ENCODE assay signal across 1 cellular context in the genomic region with DNA sequence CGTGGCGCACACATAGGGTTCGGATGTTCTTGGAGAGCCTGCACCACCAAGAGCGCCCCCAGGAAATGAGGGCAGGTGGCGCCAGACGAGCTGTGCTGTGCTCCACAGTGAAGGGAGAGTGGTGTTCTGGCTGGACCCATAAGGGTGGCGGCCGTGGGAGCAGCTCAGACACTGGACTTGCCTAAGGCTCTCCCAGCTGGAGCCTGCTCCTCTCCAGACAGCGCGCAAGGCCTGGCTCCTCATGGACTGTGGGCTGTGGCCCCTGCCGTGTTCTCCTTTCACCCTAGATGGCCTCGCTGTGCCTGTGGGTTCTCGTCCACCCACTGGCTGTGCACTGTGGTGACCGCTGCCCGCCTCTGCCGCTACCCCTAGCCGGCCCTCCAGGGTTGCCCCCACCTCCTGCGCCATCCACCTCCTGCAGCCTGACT.
TF ChIP-seq lines count a peak whose summit lies in the region.

No MANE protein-coding gene starts in this region.

TF ChIP-seq in HCT116, 20 proteins besides CTCF, POLR2A, EP300 and RAD21 (continued from another document):
- TF ChIP-seq, protein P1, sequence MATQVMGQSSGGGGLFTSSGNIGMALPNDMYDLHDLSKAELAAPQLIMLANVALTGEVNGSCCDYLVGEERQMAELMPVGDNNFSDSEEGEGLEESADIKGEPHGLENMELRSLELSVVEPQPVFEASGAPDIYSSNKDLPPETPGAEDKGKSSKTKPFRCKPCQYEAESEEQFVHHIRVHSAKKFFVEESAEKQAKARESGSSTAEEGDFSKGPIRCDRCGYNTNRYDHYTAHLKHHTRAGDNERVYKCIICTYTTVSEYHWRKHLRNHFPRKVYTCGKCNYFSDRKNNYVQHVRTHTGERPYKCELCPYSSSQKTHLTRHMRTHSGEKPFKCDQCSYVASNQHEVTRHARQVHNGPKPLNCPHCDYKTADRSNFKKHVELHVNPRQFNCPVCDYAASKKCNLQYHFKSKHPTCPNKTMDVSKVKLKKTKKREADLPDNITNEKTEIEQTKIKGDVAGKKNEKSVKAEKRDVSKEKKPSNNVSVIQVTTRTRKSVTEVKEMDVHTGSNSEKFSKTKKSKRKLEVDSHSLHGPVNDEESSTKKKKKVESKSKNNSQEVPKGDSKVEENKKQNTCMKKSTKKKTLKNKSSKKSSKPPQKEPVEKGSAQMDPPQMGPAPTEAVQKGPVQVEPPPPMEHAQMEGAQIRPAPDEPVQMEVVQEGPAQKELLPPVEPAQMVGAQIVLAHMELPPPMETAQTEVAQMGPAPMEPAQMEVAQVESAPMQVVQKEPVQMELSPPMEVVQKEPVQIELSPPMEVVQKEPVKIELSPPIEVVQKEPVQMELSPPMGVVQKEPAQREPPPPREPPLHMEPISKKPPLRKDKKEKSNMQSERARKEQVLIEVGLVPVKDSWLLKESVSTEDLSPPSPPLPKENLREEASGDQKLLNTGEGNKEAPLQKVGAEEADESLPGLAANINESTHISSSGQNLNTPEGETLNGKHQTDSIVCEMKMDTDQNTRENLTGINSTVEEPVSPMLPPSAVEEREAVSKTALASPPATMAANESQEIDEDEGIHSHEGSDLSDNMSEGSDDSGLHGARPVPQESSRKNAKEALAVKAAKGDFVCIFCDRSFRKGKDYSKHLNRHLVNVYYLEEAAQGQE (IDR thresholded peaks at IDR 0.05; ENCODE audit: low read depth) = no peak
- no peak for TF ChIP-seq CBX3 (IDR thresholded peaks at IDR 0.05; ENCODE audit: low read depth)
- TF ChIP-seq EGR1 (IDR thresholded peaks at IDR 0.05; ENCODE audit: low read depth) = no peak
- no peak for TF ChIP-seq SP1 (IDR thresholded peaks at IDR 0.05; ENCODE audit: low read depth)
- no peak for TF ChIP-seq POLR2AphosphoS5 (IDR thresholded peaks at IDR 0.05; ENCODE audit: low read depth, low read length)
- no peak for TF ChIP-seq SRF (IDR thresholded peaks at IDR 0.05; ENCODE audit: low read depth)
- TF ChIP-seq FOSL1 (IDR thresholded peaks at IDR 0.05; ENCODE audit: low read depth) = no peak
- TF ChIP-seq CEBPB (IDR thresholded peaks at IDR 0.05; ENCODE audit: low read depth) = no peak
- no peak for TF ChIP-seq TCF7L2 (IDR thresholded peaks at IDR 0.05; ENCODE audit: borderline replicate concordance, extremely low read depth, insufficient read depth, insufficient read length)
- no peak for TF ChIP-seq ZNF274 (IDR thresholded peaks at IDR 0.05; ENCODE audit: low read depth, low read length)
- TF ChIP-seq ZFX (IDR thresholded peaks at IDR 0.05) = no peak
- TF ChIP-seq, protein P2, sequence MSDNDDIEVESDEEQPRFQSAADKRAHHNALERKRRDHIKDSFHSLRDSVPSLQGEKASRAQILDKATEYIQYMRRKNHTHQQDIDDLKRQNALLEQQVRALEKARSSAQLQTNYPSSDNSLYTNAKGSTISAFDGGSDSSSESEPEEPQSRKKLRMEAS (IDR thresholded peaks at IDR 0.05) = no peak
- no peak for TF ChIP-seq JUND (IDR thresholded peaks at IDR 0.05)
TF ChIP-seq in HCT116: peak in this region for 0.
